ENCODE assay signal across 2 cellular contexts in genomic region chr16:81703177-81704155, GRCh38.
TF ChIP-seq lines count a peak whose summit lies in the region.

No MANE protein-coding gene starts in this region.

TF ChIP-seq in HEK293, 187 proteins besides CTCF, POLR2A, EP300 and RAD21 (continued from another document):
- TF ChIP-seq SP2 (tag by site-specific recombination; IDR thresholded peaks at IDR 0.05) (0 out of 2 replicates have a peak, but pooled peaks have one; percentile 6), ZNF629 (tag by site-specific recombination; IDR thresholded peaks at IDR 0.05) (no peak), ZFHX2 (tag by site-specific recombination; conservative IDR thresholded peaks at IDR 0.05) (peak; percentile 49), ZNF155 (tag by site-specific recombination; IDR thresholded peaks at IDR 0.05) (no peak), KLF17 (tag by site-specific recombination; IDR thresholded peaks at IDR 0.05) (peak; percentile 33; the same call in 1 of the 2 replicates), EGR2 (tag by site-specific recombination; IDR thresholded peaks at IDR 0.05; ENCODE audit: low read depth) (peak; percentile 47), ZNF555 (tag by site-specific recombination; conservative IDR thresholded peaks at IDR 0.05) (no peak)
- TF ChIP-seq, protein P1, sequence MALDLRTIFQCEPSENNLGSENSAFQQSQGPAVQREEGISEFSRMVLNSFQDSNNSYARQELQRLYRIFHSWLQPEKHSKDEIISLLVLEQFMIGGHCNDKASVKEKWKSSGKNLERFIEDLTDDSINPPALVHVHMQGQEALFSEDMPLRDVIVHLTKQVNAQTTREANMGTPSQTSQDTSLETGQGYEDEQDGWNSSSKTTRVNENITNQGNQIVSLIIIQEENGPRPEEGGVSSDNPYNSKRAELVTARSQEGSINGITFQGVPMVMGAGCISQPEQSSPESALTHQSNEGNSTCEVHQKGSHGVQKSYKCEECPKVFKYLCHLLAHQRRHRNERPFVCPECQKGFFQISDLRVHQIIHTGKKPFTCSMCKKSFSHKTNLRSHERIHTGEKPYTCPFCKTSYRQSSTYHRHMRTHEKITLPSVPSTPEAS (tag by site-specific recombination; IDR thresholded peaks at IDR 0.05), result 0 out of 2 replicates have a peak, but pooled peaks have one; percentile 18

TF ChIP-seq in K562, 482 proteins besides CTCF, POLR2A, EP300 and RAD21 (continued from another document):
- no peak for TF ChIP-seq GATAD2A (IDR thresholded peaks at IDR 0.05)
- no peak for TF ChIP-seq MCM5 (IDR thresholded peaks at IDR 0.05; ENCODE audit: low read depth)
- TF ChIP-seq KDM1A (IDR thresholded peaks at IDR 0.05), result peak in 1 of 2 experiments; percentile 89; a peak in 1 of 4 replicates
- TF ChIP-seq, protein P2, sequence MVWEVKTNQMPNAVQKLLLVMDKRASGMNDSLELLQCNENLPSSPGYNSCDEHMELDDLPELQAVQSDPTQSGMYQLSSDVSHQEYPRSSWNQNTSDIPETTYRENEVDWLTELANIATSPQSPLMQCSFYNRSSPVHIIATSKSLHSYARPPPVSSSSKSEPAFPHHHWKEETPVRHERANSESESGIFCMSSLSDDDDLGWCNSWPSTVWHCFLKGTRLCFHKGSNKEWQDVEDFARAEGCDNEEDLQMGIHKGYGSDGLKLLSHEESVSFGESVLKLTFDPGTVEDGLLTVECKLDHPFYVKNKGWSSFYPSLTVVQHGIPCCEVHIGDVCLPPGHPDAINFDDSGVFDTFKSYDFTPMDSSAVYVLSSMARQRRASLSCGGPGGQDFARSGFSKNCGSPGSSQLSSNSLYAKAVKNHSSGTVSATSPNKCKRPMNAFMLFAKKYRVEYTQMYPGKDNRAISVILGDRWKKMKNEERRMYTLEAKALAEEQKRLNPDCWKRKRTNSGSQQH (CRISPR knock-in tag; IDR thresholded peaks at IDR 0.05), result 0 out of 2 replicates have a peak, but pooled peaks have one; percentile 40
- TF ChIP-seq TFE3 (CRISPR knock-in tag; IDR thresholded peaks at IDR 0.05), result no peak
- TF ChIP-seq, protein P3, sequence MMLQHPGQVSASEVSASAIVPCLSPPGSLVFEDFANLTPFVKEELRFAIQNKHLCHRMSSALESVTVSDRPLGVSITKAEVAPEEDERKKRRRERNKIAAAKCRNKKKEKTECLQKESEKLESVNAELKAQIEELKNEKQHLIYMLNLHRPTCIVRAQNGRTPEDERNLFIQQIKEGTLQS (IDR thresholded peaks at IDR 0.05), result no peak
- TF ChIP-seq, protein P3 (CRISPR knock-in tag; conservative IDR thresholded peaks at IDR 0.05), result no peak
- TF ChIP-seq PCBP1 (IDR thresholded peaks at IDR 0.05; ENCODE audit: low read depth, low read length, poor library complexity, severe bottlenecking), result peak; percentile 37
- no peak for TF ChIP-seq FOS (IDR thresholded peaks at IDR 0.05; ENCODE audit: extremely low read depth, insufficient read length)
- peak; percentile 54 for TF ChIP-seq ZNF316 (IDR thresholded peaks at IDR 0.05)
- TF ChIP-seq SNIP1 (IDR thresholded peaks at IDR 0.05; ENCODE audit: low read depth), result no peak
- TF ChIP-seq XRCC4 (IDR thresholded peaks at IDR 0.05; ENCODE audit: extremely low read depth, insufficient read depth, insufficient read length), result no peak
- TF ChIP-seq SUPT5H (IDR thresholded peaks at IDR 0.05), result 0 out of 2 replicates have a peak, but pooled peaks have one; percentile 38
- TF ChIP-seq ZNF717 (CRISPR knock-in tag; IDR thresholded peaks at IDR 0.05), result no peak
- TF ChIP-seq ZNF263 (CRISPR knock-in tag; IDR thresholded peaks at IDR 0.05; ENCODE audit: borderline replicate concordance), result peak; percentile 82; the same call in 1 of the 2 replicates
- TF ChIP-seq POLR3G (IDR thresholded peaks at IDR 0.05; ENCODE audit: extremely low read depth, insufficient read length, insufficient replicate concordance), result no peak
- TF ChIP-seq HDAC8 (tag; IDR thresholded peaks at IDR 0.05), result no peak
- no peak for TF ChIP-seq NBN (IDR thresholded peaks at IDR 0.05; ENCODE audit: low read depth)
- peak; percentile 26 for TF ChIP-seq RBM22 (IDR thresholded peaks at IDR 0.05; ENCODE audit: low read depth, low read length, poor library complexity, severe bottlenecking)
- TF ChIP-seq, protein P4, sequence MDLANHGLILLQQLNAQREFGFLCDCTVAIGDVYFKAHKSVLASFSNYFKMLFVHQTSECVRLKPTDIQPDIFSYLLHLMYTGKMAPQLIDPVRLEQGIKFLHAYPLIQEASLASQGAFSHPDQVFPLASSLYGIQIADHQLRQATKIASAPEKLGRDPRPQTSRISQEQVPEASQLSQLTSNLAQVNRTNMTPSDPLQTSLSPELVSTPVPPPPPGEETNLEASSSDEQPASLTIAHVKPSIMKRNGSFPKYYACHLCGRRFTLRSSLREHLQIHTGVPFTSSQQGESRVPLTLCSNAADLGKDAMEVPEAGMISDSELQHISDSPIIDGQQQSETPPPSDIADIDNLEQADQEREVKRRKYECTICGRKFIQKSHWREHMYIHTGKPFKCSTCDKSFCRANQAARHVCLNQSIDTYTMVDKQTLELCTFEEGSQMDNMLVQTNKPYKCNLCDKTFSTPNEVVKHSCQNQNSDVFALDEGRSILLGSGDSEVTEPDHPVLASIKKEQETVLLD (IDR thresholded peaks at IDR 0.05), result no peak
